In the genomic region with DNA sequence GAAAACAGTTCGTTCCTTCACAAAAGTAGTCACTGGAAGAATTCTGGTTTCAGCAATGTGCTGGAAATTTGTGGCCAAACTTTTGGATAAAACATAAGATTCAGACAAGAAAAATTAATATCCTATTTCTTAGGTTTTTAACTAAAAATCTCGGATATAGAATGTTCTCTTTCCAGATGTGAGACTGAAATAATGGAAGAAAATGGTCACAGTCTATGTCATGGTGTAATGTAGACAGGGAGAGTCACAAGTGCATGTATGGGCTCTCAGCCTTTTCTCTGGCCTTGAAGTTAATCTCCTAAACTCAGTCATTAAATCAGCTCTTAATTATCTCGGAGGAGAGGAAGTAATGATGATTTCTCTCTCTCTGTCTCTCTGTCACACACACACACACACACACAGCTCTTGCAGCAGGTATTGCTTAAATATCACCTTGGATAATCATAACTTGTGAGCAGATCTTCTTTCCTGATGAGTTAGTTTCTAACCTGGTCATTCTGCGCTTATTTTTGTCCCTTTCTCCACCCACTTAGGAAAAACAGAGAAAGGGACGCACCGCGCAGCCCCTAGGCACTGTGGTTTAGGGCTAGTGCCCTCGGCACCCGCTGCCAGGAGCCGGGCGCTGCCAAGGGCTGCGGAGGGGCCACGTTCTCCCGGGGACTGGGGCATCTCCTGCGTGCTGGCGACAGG, we compare ENCODE assay signal across 1 cellular context.
TF ChIP-seq lines count a peak whose summit lies in the region.

No MANE protein-coding gene starts in this region.

TF ChIP-seq in HEK293, 187 proteins besides CTCF, POLR2A, EP300 and RAD21 (continued from another document):
- TF ChIP-seq, protein P1, sequence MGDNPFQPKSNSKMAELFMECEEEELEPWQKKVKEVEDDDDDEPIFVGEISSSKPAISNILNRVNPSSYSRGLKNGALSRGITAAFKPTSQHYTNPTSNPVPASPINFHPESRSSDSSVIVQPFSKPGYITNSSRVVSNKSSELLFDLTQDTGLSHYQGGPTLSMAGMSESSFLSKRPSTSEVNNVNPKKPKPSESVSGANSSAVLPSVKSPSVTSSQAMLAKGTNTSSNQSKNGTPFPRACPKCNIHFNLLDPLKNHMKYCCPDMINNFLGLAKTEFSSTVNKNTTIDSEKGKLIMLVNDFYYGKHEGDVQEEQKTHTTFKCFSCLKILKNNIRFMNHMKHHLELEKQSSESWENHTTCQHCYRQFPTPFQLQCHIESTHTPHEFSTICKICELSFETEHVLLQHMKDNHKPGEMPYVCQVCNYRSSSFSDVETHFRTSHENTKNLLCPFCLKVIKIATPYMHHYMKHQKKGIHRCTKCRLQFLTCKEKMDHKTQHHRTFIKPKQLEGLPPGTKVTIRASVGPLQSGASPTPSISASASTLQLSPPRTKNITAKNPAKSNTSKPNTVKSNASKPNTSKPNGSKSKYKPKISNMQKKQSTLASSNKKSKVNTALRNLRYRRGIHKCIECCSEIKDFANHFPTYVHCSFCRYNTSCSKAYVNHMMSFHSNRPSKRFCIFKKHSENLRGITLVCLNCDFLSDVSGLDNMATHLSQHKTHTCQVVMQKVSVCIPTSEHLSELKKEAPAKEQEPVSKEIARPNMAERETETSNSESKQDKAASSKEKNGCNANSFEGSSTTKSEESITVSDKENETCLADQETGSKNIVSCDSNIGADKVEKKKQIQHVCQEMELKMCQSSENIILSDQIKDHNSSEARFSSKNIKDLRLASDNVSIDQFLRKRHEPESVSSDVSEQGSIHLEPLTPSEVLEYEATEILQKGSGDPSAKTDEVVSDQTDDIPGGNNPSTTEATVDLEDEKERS (tag by site-specific recombination; IDR thresholded peaks at IDR 0.05), result no peak
- TF ChIP-seq, protein P2, sequence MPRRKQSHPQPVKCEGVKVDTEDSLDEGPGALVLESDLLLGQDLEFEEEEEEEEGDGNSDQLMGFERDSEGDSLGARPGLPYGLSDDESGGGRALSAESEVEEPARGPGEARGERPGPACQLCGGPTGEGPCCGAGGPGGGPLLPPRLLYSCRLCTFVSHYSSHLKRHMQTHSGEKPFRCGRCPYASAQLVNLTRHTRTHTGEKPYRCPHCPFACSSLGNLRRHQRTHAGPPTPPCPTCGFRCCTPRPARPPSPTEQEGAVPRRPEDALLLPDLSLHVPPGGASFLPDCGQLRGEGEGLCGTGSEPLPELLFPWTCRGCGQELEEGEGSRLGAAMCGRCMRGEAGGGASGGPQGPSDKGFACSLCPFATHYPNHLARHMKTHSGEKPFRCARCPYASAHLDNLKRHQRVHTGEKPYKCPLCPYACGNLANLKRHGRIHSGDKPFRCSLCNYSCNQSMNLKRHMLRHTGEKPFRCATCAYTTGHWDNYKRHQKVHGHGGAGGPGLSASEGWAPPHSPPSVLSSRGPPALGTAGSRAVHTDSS (tag by site-specific recombination; IDR thresholded peaks at IDR 0.05), result no peak
- TF ChIP-seq FEZF1 (tag by site-specific recombination; IDR thresholded peaks at IDR 0.05) (peak; percentile 21; the same call in 1 of the 2 replicates), ZNF366 (tag by site-specific recombination; conservative IDR thresholded peaks at IDR 0.05) (peak; percentile 71), ZBTB17 (tag by site-specific recombination; IDR thresholded peaks at IDR 0.05) (peak; percentile 25; the same call in 1 of the 2 replicates), ZBTB48 (tag by site-specific recombination; IDR thresholded peaks at IDR 0.05) (peak; percentile 67), SP7 (tag by site-specific recombination; IDR thresholded peaks at IDR 0.05) (peak; percentile 87), GLI2 (tag by site-specific recombination; IDR thresholded peaks at IDR 0.05; ENCODE audit: borderline replicate concordance, low read depth) (no peak)
- TF ChIP-seq, protein P3, sequence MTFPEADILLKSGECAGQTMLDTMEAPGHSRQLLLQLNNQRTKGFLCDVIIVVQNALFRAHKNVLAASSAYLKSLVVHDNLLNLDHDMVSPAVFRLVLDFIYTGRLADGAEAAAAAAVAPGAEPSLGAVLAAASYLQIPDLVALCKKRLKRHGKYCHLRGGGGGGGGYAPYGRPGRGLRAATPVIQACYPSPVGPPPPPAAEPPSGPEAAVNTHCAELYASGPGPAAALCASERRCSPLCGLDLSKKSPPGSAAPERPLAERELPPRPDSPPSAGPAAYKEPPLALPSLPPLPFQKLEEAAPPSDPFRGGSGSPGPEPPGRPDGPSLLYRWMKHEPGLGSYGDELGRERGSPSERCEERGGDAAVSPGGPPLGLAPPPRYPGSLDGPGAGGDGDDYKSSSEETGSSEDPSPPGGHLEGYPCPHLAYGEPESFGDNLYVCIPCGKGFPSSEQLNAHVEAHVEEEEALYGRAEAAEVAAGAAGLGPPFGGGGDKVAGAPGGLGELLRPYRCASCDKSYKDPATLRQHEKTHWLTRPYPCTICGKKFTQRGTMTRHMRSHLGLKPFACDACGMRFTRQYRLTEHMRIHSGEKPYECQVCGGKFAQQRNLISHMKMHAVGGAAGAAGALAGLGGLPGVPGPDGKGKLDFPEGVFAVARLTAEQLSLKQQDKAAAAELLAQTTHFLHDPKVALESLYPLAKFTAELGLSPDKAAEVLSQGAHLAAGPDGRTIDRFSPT (tag by site-specific recombination; IDR thresholded peaks at IDR 0.05), result peak; percentile 95
- TF ChIP-seq, protein P4, sequence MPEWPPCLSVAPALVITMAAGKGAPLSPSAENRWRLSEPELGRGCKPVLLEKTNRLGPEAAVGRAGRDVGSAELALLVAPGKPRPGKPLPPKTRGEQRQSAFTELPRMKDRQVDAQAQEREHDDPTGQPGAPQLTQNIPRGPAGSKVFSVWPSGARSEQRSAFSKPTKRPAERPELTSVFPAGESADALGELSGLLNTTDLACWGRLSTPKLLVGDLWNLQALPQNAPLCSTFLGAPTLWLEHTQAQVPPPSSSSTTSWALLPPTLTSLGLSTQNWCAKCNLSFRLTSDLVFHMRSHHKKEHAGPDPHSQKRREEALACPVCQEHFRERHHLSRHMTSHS (tag by site-specific recombination; IDR thresholded peaks at IDR 0.05), result no peak
